Comparison of ENCODE assay signal across 26 cellular contexts in the genomic region with DNA sequence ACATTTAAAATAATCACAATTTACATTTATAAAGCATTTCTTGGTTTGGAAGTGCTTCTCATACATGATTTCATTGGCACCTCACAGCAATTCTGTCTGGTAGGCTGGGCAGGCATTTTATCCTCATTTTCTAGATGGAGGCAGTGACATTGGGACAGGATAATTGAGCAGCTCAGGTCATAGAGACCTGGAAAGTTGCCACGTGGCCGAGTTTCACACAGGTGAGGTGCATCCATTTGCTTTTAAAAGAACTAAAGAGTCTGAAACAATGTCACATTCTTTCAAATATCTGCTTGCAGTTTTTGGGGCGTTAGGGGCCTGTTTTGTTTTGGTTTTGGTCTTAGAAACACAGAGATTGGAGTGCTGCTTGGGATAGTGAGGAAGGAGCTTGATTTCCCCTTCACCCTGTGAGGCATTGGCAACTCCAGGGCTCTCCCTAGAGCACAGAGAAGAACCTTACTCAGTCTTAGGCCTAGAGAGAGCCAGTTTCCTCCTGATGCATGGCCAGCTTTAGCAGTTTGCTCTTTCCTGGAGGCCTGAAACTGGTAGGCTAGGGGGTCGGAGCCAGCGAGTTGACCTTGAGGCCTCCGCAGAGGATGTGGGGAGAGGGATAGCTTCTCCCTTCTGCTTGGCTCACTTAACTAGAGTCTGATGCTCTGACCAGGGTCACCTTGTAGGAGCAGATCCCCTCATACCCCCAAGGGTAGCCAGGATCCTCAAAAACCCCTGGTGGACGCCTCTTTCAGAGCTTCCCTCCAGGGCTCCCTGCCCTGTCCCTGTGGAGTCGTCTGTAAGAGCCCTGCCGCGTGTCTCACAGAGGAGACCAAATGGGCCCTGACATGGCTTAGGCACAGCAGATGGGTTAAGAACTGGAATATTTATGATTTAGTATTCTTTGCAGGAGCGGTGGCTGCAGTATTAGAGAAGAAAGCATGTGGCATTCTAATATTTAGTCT.
"Had no signal": no experiment of that assay in that cellular context is flagged by ENCODE, and none has a peak within 500 bp of the region (broad histone marks: within the 10 kb centered on the region; RNA-seq: fewer than 3 reads in every experiment).

No MANE protein-coding gene starts in this region.

- H3K9me3 ChIP-seq: adrenal gland, breast epithelium, MG63, Peyer's patch had no signal

- H3K27ac ChIP-seq: adrenal gland, breast epithelium, Peyer's patch, VCaP had no signal

- H3K36me3 ChIP-seq: adrenal gland, breast epithelium, MG63, Peyer's patch had no signal

- H3K27me3 ChIP-seq: adrenal gland, breast epithelium, MG63, Peyer's patch had no signal

- ATAC-seq: activated CD4-positive, CD25-positive, alpha-beta regulatory T cell treated with anti-CD3 and anti-CD28 coated beads, Interleukin-2, amount 50 U/mL, for 24 hours; activated CD8-positive, alpha-beta T cell treated with anti-CD3 and anti-CD28 coated beads, Interleukin-2, amount 10 ng/mL, durations not matched to agents 7 days and 5 days; T-cell had no signal

- H3K4me3 ChIP-seq: adrenal gland, breast epithelium, MG63, Peyer's patch had no signal

- H3K4me1 ChIP-seq: adrenal gland, breast epithelium, Peyer's patch had no signal

- DNase-seq: activated CD4-positive, alpha-beta T cell treated with anti-CD3 and anti-CD28 coated beads for 4 hours; activated CD8-positive, alpha-beta memory T cell treated with anti-CD3 and anti-CD28 coated beads, Interleukin-2, amount 50 U/mL, for 48 hours; activated CD8-positive, alpha-beta T cell treated with anti-CD3 and anti-CD28 coated beads, Interleukin-2, amount 10 ng/mL, durations not matched to agents 7 days and 5 days; activated naive CD4-positive, alpha-beta T cell treated with anti-CD3 and anti-CD28 coated beads, Interleukin-2, amount 50 U/mL, for 16 hours; activated naive CD8-positive, alpha-beta T cell treated with anti-CD3 and anti-CD28 coated beads, Interleukin-2, amount 10 ng/mL, durations not matched to agents 7 days and 5 days; activated T-cell treated with anti-CD3 and anti-CD28 coated beads, Interleukin-2, amount 50 U/mL, for 1 hour; adrenal gland; anterior cingulate cortex; caudate nucleus; MG63; MV-4-11; NCI-H1092 treated with DMSO at 0.1 percent for 48 hours; NCI-H1436 treated with DMSO at 0.1 percent for 48 hours; NCI-H187; NCI-H2171 treated with DMSO at 0.1 percent for 48 hours; NCI-H226; NCI-H526; NCI-H82; SIG-M5; T-cell; T-helper 2 cell; T1000 had no signal
